8 cellular contexts compared by ENCODE assay signal in the genomic region with DNA sequence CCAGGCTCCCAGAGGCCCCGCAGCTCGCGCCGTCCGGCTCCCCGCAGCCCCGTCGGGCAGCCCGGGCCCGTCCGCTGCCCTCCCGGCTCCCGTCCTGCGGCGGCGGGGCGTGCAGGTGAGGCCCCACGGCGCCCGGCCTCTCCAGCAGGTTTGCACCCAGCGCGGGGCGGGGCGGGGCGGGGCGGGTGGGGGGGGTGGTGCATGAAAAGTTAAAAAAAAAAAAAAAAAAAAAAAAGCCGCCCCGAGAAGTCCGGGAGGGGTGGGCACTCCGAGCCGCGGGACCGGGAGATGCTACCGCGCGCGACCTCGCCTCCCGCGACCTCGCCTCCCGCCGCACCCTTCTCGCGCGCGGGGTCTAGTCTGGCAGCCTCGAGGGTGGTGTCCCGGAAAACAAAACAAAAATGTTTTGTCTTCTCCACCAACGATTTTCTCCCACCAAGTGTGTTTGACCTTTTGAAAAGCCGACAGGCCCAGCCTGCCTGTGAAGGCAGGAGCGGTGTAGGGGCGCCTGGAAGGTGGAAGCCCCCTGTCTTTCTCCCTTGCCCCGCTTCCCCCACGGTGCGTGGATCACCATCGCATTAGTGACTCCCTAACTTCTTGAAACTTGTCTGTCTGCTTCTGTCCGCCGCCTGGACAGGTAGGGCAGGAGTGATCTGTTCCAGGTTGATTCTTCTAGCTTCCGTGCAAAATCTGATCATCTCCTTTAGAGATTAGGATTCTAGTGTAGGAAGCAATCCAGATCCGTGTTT. TPM values are rescaled to one million over a fixed set of nuclear protein-coding genes. Genes with fewer than 3 reads are reported as not detected.
DNase-seq lines count a peak whose midpoint lies in the region; ATAC-seq and TF ChIP-seq lines count a peak whose summit lies in the region.

No MANE protein-coding gene starts in this region.

- H3K9ac ChIP-seq in NT2/D1 (ENCODE audit: insufficient read length, low read depth): peak overlapping the region; percentile 81

- no peak for ATAC-seq in GM18867 (IDR thresholded peaks at IDR 0.05; ENCODE audit: unreplicated experiment)

- H3K4me3 ChIP-seq in NT2/D1 (ENCODE audit: insufficient read length, low read depth) (peak overlapping the region; percentile 86), mesodermal cell (ENCODE audit: extremely low read depth, insufficient read depth, low read length, poor library complexity, severe bottlenecking) (peak overlapping the region; percentile 62), uterus (peak overlapping the region; percentile 49 to 67)

- intact Hi-C loops in uterus (cut with DNase I; ENCODE audit: low total_unique reads): no loop called here

- no peaks in the 10 kb centered on the region for H3K27me3 ChIP-seq in NT2/D1 (ENCODE audit: insufficient read depth, insufficient read length)
- H3K27me3 ChIP-seq in uterus: no peaks in the 10 kb centered on the region

- H3K36me3 ChIP-seq in NT2/D1 (ENCODE audit: insufficient read depth, insufficient read length, low read length) (no peaks in the 10 kb centered on the region), mesodermal cell (ENCODE audit: control insufficient read depth, insufficient read depth, low read length) (no peaks in the 10 kb centered on the region), uterus (no peaks in the 10 kb centered on the region)

- H3K9me3 ChIP-seq in NT2/D1 (ENCODE audit: insufficient read depth, low read length) (no peaks in the 10 kb centered on the region), mesodermal cell (ENCODE audit: control insufficient read depth, low read length) (no peaks in the 10 kb centered on the region), uterus (no peaks in the 10 kb centered on the region)

- DNase-seq in DMS79 treated with DMSO at 0.1 percent for 48 hours (lab: John Stamatoyannopoulos, UW) (peak; percentile 16), DMS79 (lab: John Stamatoyannopoulos, UW) (no peak), NT2/D1 (ENCODE audit: low read depth, low spot score) (no peak), uterus (no peak), NCI-H524 treated with DMSO at 0.1 percent for 48 hours (lab: John Stamatoyannopoulos, UW) (no peak)

- no peak for TF ChIP-seq POLR2A in uterus (IDR thresholded peaks at IDR 0.05)

- TF ChIP-seq CTCF in uterus (IDR thresholded peaks at IDR 0.05): no peak

- 4 to 8% methylated on average over 27 to 30 of the region's 61 CpGs for WGBS in mesodermal cell (ENCODE audit: insufficient coverage in 2 of 2), 2 experiments

- H3K27ac ChIP-seq in cingulate gyrus (ENCODE audit: low read depth, low read length) (peak overlapping the region; percentile 14), mesodermal cell (ENCODE audit: low read depth, low read length, severe bottlenecking) (no peak overlapping the region), uterus (no peak overlapping the region)

- H3K4me1 ChIP-seq in NT2/D1 (ENCODE audit: insufficient read depth, insufficient read length) (peaks cover 7% of the 10 kb centered on the region), mesodermal cell (ENCODE audit: control insufficient read depth, insufficient read depth, low read length, poor library complexity, severe bottlenecking) (peaks cover 11% of the 10 kb centered on the region), uterus (no peaks in the 10 kb centered on the region)

RNA-seq across cellular contexts. Expression of a gene that starts 0.5 kb away (rescaled TPM):
- polyA plus RNA-seq in mesodermal cell (2013, experiment 1 of 2): 7.5 TPM
- 8.4 TPM for polyA plus RNA-seq in mesodermal cell (2013, experiment 2 of 2)
- total RNA-seq in uterus: 10 to 100 TPM in 2 of 4 donors, 1 to 10 TPM in 2; 2.6 to 22.1 (median 7.3) TPM

RNA-seq across cellular contexts. Expression of a gene that starts 52.7 kb away (rescaled TPM):
- not detected for polyA plus RNA-seq in mesodermal cell (2013, experiment 1 of 2)
- not detected for polyA plus RNA-seq in mesodermal cell (2013, experiment 2 of 2)
- under 1 TPM in 2 of 4 donors, not detected in 2; 0.18 to 0.48 TPM for total RNA-seq in uterus
